ENCODE assay signal across 8 cellular contexts in the genomic region with DNA sequence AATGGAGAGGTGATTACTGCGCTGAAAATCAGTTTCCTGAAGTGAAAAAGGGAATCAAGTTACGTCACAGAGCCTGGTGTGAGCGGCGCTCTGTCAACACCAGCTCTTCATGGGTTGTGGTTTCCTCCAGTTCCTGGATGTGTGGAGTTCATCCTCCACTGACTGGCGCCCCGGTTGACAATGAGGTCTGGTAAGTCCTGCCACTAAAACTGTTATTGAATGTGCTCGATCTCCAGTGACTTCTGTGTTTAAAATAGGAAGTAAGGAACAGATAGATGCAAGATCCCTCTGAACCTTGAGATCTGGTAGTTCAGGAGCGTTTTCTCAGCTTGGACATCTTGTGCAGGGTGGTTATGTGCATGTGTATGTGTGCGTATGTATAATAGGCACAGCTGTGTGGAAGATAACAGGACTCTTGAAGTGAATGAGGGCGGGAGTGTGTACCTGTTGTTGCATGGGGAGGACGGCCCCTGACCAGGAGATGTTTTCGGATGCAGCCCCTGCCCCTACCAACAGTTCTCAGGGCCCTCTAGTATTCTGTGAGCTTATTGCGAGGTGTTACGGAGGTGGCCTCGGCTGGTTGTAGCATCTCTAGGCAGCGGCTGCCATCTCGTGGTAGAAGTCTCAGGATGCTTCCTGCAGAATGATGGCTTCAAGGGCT. TPM values are rescaled to one million over a fixed set of nuclear protein-coding genes. Genes with fewer than 3 reads are reported as not detected.
DNase-seq lines count a peak whose midpoint lies in the region; ATAC-seq and TF ChIP-seq lines count a peak whose summit lies in the region.

No MANE protein-coding gene starts in this region.

- peak; percentile 77 for DNase-seq in AG08395 (ENCODE audit: low spot score)
- DNase-seq in NCI-H2171 (lab: John Stamatoyannopoulos, UW): peak; percentile 58
- DNase-seq in activated CD4-positive, alpha-beta T cell treated with anti-CD3 and anti-CD28 coated beads for 1 hour: peak; percentile 69
- peak; percentile 75 for DNase-seq in cerebellum (ENCODE audit: low spot score)
- DNase-seq in left lung: peak in 1 of 2 donors; percentile 47
- DNase-seq in stimulated activated CD4-positive, alpha-beta T cell treated with anti-CD3 and anti-CD28 coated beads, TNF-alpha, amount 100 ng/mL, for 48 hours (ENCODE audit: low read depth in 3 of 3): peak; percentile 56 to 69 (median 62)

- peaks cover 0 to 8% of the 10 kb centered on the region in 2 donors for H3K27me3 ChIP-seq in left lung

- ATAC-seq in GM18858 (IDR thresholded peaks at IDR 0.05; ENCODE audit: unreplicated experiment): peak; percentile 95
- peak; percentile 95 for ATAC-seq in HG03064 (IDR thresholded peaks at IDR 0.05; ENCODE audit: low read depth, unreplicated experiment)
- peak; percentile 90 for ATAC-seq in left lung

- no peaks in the 10 kb centered on the region for H3K9me3 ChIP-seq in left lung

- intact Hi-C loops in left lung (cut with DNase I): no loop called here

- no peaks in the 10 kb centered on the region for H3K36me3 ChIP-seq in left lung

- peak; percentile 24 to 44 for TF ChIP-seq CTCF in left lung (IDR thresholded peaks at IDR 0.05)

- H3K4me3 ChIP-seq in left lung: no peak overlapping the region

- H3K27ac ChIP-seq in left lung: no peak overlapping the region

- peaks cover 0 to 6% of the 10 kb centered on the region in 2 donors for H3K4me1 ChIP-seq in left lung

RNA-seq across cellular contexts. Expression of a gene that starts 22.0 kb away (rescaled TPM):
- total RNA-seq in cerebellum: 33.7 TPM
- total RNA-seq in left lung: 10 to 100 TPM; 61.2 to 70.5 TPM
